ENCODE assay signal across 15 cellular contexts in the genomic region with DNA sequence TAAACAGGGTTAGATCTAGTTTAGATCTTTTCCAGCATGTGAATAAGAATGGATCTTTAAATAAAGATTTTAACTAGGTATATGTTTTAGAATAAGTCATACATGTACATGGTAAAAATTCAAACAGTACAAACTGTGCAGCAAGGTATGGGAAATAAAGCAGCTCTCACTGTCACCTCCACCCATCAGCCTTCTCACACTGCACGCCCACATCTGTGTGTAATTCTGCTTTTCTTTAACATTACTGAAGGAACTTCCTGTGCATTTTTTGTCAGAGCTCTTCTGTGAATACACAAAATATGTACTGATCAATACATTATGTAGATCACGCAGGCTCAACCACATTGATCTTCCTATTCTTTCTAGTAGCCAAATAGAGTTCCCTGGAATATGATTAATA. TPM values are rescaled to one million over a fixed set of nuclear protein-coding genes. Genes with fewer than 3 reads are reported as not detected.
DNase-seq lines count a peak whose midpoint lies in the region; ATAC-seq, FAIRE-seq and TF ChIP-seq lines count a peak whose summit lies in the region.
"Had no signal": no experiment of that assay in that cellular context is flagged by ENCODE, and none has a peak within 500 bp of the region (broad histone marks: within the 10 kb centered on the region; RNA-seq: fewer than 3 reads in every experiment).

No MANE protein-coding gene starts in this region.

- peak overlapping the region; percentile 18 to 85 (median 76) for H3K27ac Mint-ChIP-seq in CD4-positive, CD25-positive, alpha-beta regulatory T cell
- H3K27ac Mint-ChIP-seq in T-helper 2 cell treated with Interferon-gamma antibody and Interleukin-4, amounts not matched to agents 5 μg/mL and 100 μg/mL, for 36 hours: peak overlapping the region; percentile 76
- peak overlapping the region; percentile 62 to 98 (median 89) for H3K27ac Mint-ChIP-seq in naive thymus-derived CD4-positive, alpha-beta T cell

- peaks cover 24 to 76% (median 56%) of the 10 kb centered on the region in 4 donors for H3K4me1 Mint-ChIP-seq in CD4-positive, CD25-positive, alpha-beta regulatory T cell
- H3K4me1 Mint-ChIP-seq in T-helper 2 cell treated with Interferon-gamma antibody and Interleukin-4, amounts not matched to agents 5 μg/mL and 100 μg/mL, for 36 hours (ENCODE audit: low read depth): peaks cover 63% of the 10 kb centered on the region
- H3K4me1 Mint-ChIP-seq in naive thymus-derived CD4-positive, alpha-beta T cell: peaks cover 54 to 87% (median 73%) of the 10 kb centered on the region in 7 donors

- DNase-seq in CD4-positive, CD25-positive, alpha-beta regulatory T cell: peak in 2 of 3 donors; percentile 32 to 68
- DNase-seq in GM12891 (ENCODE audit: insufficient read length, low spot score): no peak
- DNase-seq in T-helper 2 cell treated with Interferon-gamma antibody and Interleukin-4, amounts not matched to agents 5 μg/mL and 100 μg/mL, for 36 hours (ENCODE audit: low spot score): no peak
- DNase-seq in naive thymus-derived CD4-positive, alpha-beta T cell: peak in 3 of 9 donors; percentile 25 to 45 (median 35)
- DNase-seq in HK-2 (ENCODE audit: unreplicated experiment): no peak
- DNase-seq: activated CD8-positive, alpha-beta memory T cell treated with anti-CD3 and anti-CD28 coated beads, Interleukin-2, amount 50 U/mL, for 4 hours; Caco-2; NCI-H2081 treated with DMSO at 0.1 percent for 48 hours; T-helper 9 cell had no signal

- TF ChIP-seq POLR2A in GM12891 (IDR thresholded peaks at IDR 0.05; ENCODE audit: low read depth, low read length): no peak

- H3K27me3 Mint-ChIP-seq in CD4-positive, CD25-positive, alpha-beta regulatory T cell: no peaks in the 10 kb centered on the region
- H3K27me3 Mint-ChIP-seq in T-helper 2 cell treated with Interferon-gamma antibody and Interleukin-4, amounts not matched to agents 5 μg/mL and 100 μg/mL, for 36 hours (ENCODE audit: low read depth): no peaks in the 10 kb centered on the region
- H3K27me3 Mint-ChIP-seq in naive thymus-derived CD4-positive, alpha-beta T cell: no peaks in the 10 kb centered on the region

- H3K4me3 ChIP-seq in CD4-positive, CD25-positive, alpha-beta regulatory T cell (ENCODE audit: low read depth, low read length): peak overlapping the region; percentile 100
- peak overlapping the region; percentile 48 for H3K4me3 ChIP-seq in naive thymus-derived CD4-positive, alpha-beta T cell (ENCODE audit: low read length)
- H3K4me3 ChIP-seq: esophagus muscularis mucosa, HAP-1, vagina had no signal

- H3K9me3 Mint-ChIP-seq in CD4-positive, CD25-positive, alpha-beta regulatory T cell: peaks cover 0 to 2% (median 0%) of the 10 kb centered on the region in 7 donors
- H3K9me3 Mint-ChIP-seq in T-helper 2 cell treated with Interferon-gamma antibody and Interleukin-4, amounts not matched to agents 5 μg/mL and 100 μg/mL, for 36 hours: no peaks in the 10 kb centered on the region
- H3K9me3 Mint-ChIP-seq in naive thymus-derived CD4-positive, alpha-beta T cell: no peaks in the 10 kb centered on the region

- H3K4me1 ChIP-seq in CD4-positive, CD25-positive, alpha-beta regulatory T cell (ENCODE audit: control insufficient read depth, insufficient read depth, low read length, poor library complexity, severe bottlenecking): peaks cover 85% of the 10 kb centered on the region
- peaks cover 62 to 64% of the 10 kb centered on the region in 2 donors for H3K4me1 ChIP-seq in naive thymus-derived CD4-positive, alpha-beta T cell (ENCODE audit: control insufficient read depth in 2 of 2, insufficient read depth in 2 of 2, low read length in 2 of 2)
- H3K4me1 ChIP-seq: HAP-1 had no signal

- intact Hi-C loops in naive thymus-derived CD4-positive, alpha-beta T cell (cut with micrococcal nuclease): loop anchor here in 1 of 2 donors (1.0 to 2.0 kb wide), 3 partner anchors 9 to 188 kb away; partner anchors contain the start of genes STRADB and TRAK2

- no peaks in the 10 kb centered on the region for H3K9me3 ChIP-seq in CD4-positive, CD25-positive, alpha-beta regulatory T cell (ENCODE audit: control insufficient read depth in 2 of 2, low read length in 2 of 2)
- H3K9me3 ChIP-seq in naive thymus-derived CD4-positive, alpha-beta T cell (ENCODE audit: control insufficient read depth in 2 of 3, low read length in 3 of 3): no peaks in the 10 kb centered on the region
- H3K9me3 ChIP-seq: Caco-2, esophagus muscularis mucosa, HAP-1, heart right ventricle, vagina had no signal

- peaks cover 42% of the 10 kb centered on the region for H3K36me3 Mint-ChIP-seq in CD4-positive, CD25-positive, alpha-beta regulatory T cell
- H3K36me3 Mint-ChIP-seq in T-helper 2 cell treated with Interferon-gamma antibody and Interleukin-4, amounts not matched to agents 5 μg/mL and 100 μg/mL, for 36 hours (ENCODE audit: low read depth): peaks cover 47% of the 10 kb centered on the region
- peaks cover 9 to 39% (median 25%) of the 10 kb centered on the region in 5 donors for H3K36me3 Mint-ChIP-seq in naive thymus-derived CD4-positive, alpha-beta T cell

- POLR2A ChIA-PET in naive thymus-derived CD4-positive, alpha-beta T cell (lab: Charles Lee): interaction anchor here (0.6 to 8.1 kb wide), 7 partner anchors 10 to 133 kb away, joined by 3 to 77 read pairs (median 3); no protein-coding TSS in a partner anchor

- peak overlapping the region; percentile 90 to 99 (median 92) for H3K4me3 Mint-ChIP-seq in CD4-positive, CD25-positive, alpha-beta regulatory T cell
- H3K4me3 Mint-ChIP-seq in T-helper 2 cell treated with Interferon-gamma antibody and Interleukin-4, amounts not matched to agents 5 μg/mL and 100 μg/mL, for 36 hours: peak overlapping the region; percentile 80
- peak overlapping the region; percentile 60 to 90 (median 82) for H3K4me3 Mint-ChIP-seq in naive thymus-derived CD4-positive, alpha-beta T cell

- CTCF ChIA-PET in naive thymus-derived CD4-positive, alpha-beta T cell (lab: Charles Lee): interaction anchor here (1.2 to 8.9 kb wide), 4 partner anchors 10 to 100 kb away, joined by 3 to 64 read pairs (median 6); partner anchors contain the start of gene CASP10

- FAIRE-seq in GM12891 (lab: Jason Lieb, UNC): peak; percentile 84

- H3K27ac ChIP-seq in CD4-positive, CD25-positive, alpha-beta regulatory T cell (ENCODE audit: insufficient read depth, low read length, poor library complexity, severe bottlenecking): peak overlapping the region; percentile 98
- H3K27ac ChIP-seq in naive thymus-derived CD4-positive, alpha-beta T cell (ENCODE audit: low read depth, low read length): peak overlapping the region; percentile 64
- H3K27ac ChIP-seq: esophagus muscularis mucosa, vagina had no signal

- H3K27me3 ChIP-seq in CD4-positive, CD25-positive, alpha-beta regulatory T cell (ENCODE audit: control insufficient read depth, insufficient read depth, low read length): no peaks in the 10 kb centered on the region
- no peaks in the 10 kb centered on the region for H3K27me3 ChIP-seq in naive thymus-derived CD4-positive, alpha-beta T cell (ENCODE audit: control insufficient read depth in 2 of 2, insufficient read depth in 2 of 2, low read length in 2 of 2)
- H3K27me3 ChIP-seq: esophagus muscularis mucosa, heart right ventricle, vagina had no signal

- ATAC-seq in CD4-positive, CD25-positive, alpha-beta regulatory T cell (ENCODE audit: low read depth in 2 of 2): peak in 1 of 2 donors; percentile 16
- peak; percentile 36 for ATAC-seq in naive thymus-derived CD4-positive, alpha-beta T cell
- ATAC-seq in HG03095 (IDR thresholded peaks at IDR 0.05; ENCODE audit: unreplicated experiment) (no peak), HG03039 (IDR thresholded peaks at IDR 0.05; ENCODE audit: unreplicated experiment) (no peak)

- H3K36me3 ChIP-seq in CD4-positive, CD25-positive, alpha-beta regulatory T cell (ENCODE audit: control insufficient read depth, insufficient read depth, low read length): peaks cover 28% of the 10 kb centered on the region
- peaks cover under 1 to 24% (median 8%) of the 10 kb centered on the region in 3 experiments for H3K36me3 ChIP-seq in naive thymus-derived CD4-positive, alpha-beta T cell (ENCODE audit: control insufficient read depth in 2 of 3, insufficient read depth in 3 of 3, low read length in 3 of 3)
- H3K36me3 ChIP-seq: HAP-1 had no signal

TF ChIP-seq in GM12891, 5 proteins besides CTCF, POLR2A, EP300 and RAD21:
- TF ChIP-seq PAX5 (IDR thresholded peaks at IDR 0.05; ENCODE audit: insufficient read depth, low read length, severe bottlenecking) (no peak), POLR2AphosphoS5 (IDR thresholded peaks at IDR 0.05; ENCODE audit: low read depth, low read length) (0 out of 2 replicates have a peak, but pooled peaks have one; percentile 22), POU2F2 (IDR thresholded peaks at IDR 0.05; ENCODE audit: low read depth, low read length) (0 out of 2 replicates have a peak, but pooled peaks have one; percentile 30), TAF1 (IDR thresholded peaks at IDR 0.05; ENCODE audit: low read depth, low read length) (no peak), SPI1 (IDR thresholded peaks at IDR 0.05; ENCODE audit: low read depth, low read length) (no peak)

RNA-seq across cellular contexts. Expression of gene CASP8, which starts 3.4 kb away (rescaled TPM):
- total RNA-seq in CD4-positive, CD25-positive, alpha-beta regulatory T cell: 254 TPM
- polyA plus RNA-seq in CD4-positive, CD25-positive, alpha-beta regulatory T cell: 100 to 1,000 TPM in 1 of 4 donors, 10 to 100 TPM in 3; 63.8 to 112 (median 94.1) TPM
- 9.9 TPM for polyA plus RNA-seq in GM12891 (2012; ENCODE audit: low read depth, missing spikeins)
- total RNA-seq in naive thymus-derived CD4-positive, alpha-beta T cell: 100 to 1,000 TPM in 3 of 5 experiments, 10 to 100 TPM in 2; 84.9 to 159 (median 150) TPM
- 10 to 100 TPM; 38.9 to 78.1 TPM for polyA plus RNA-seq in naive thymus-derived CD4-positive, alpha-beta T cell

Comparison
In these comparisons a context has a peak if more than half of its experiments do, and no peak if none do; other contexts are left out.
1. DNase-seq: peak in CD4-positive, CD25-positive, alpha-beta regulatory T cell (2 of 3); none in GM12891 (single experiment), T-helper 2 cell treated with Interferon-gamma antibody and Interleukin-4, amounts not matched to agents 5 μg/mL and 100 μg/mL, for 36 hours (single experiment) and HK-2 (single experiment).
2. Peak in every context shown above with its lines, with median percentiles within 50 percentile points of each other: H3K27ac Mint-ChIP-seq and H3K4me3 Mint-ChIP-seq.